In genomic region chrX:39676434-39676833, GRCh38 we compare ENCODE assay signal across 19 cellular contexts.
"Had no signal": no experiment of that assay in that cellular context is flagged by ENCODE, and none has a peak within 500 bp of the region (broad histone marks: within the 10 kb centered on the region; RNA-seq: fewer than 3 reads in every experiment).

No MANE protein-coding gene starts in this region.

- H3K27ac ChIP-seq: epithelial cell of prostate, testis, upper lobe of left lung had no signal

- DNase-seq: activated CD4-positive, alpha-beta T cell treated with anti-CD3 and anti-CD28 coated beads, Interleukin-2, amount 50 U/mL, for 4 hours; activated CD8-positive, alpha-beta memory T cell treated with anti-CD3 and anti-CD28 coated beads for 24 hours; activated CD8-positive, alpha-beta memory T cell treated with anti-CD3 and anti-CD28 coated beads, Interleukin-2, amount 50 U/mL, for 4 hours; activated naive CD4-positive, alpha-beta T cell; activated T-cell treated with anti-CD3 and anti-CD28 coated beads, Interleukin-2, amount 50 U/mL, for 4 hours; cerebellar nuclear complex; cortex of kidney; heart right ventricle; naive thymus-derived CD4-positive, alpha-beta T cell; small intestine; stimulated activated CD4-positive, alpha-beta T cell treated with anti-CD3 and anti-CD28 coated beads, Interleukin-2, amount 100 ng/mL, for 24 hours; stimulated activated naive CD8-positive, alpha-beta T cell treated with anti-CD3 and anti-CD28 coated beads, Interleukin-15, amount 100 ng/mL, for 72 hours; T-helper 9 cell; testis; upper lobe of left lung had no signal

- ATAC-seq: activated T-cell treated with anti-CD3 and anti-CD28 coated beads, Interleukin-2, amount 50 U/mL, for 4 hours; left lobe of liver; naive thymus-derived CD4-positive, alpha-beta T cell; stimulated activated effector memory CD8-positive, alpha-beta T cell treated with anti-CD3 and anti-CD28 coated beads, Interleukin-12 subunit alpha, Interleukin-12 subunit beta, amount 100 ng/mL, for 72 hours; stimulated activated naive CD8-positive, alpha-beta T cell treated with anti-CD3 and anti-CD28 coated beads, Interleukin-15, amount 100 ng/mL, for 72 hours; WTC11 had no signal
